ENCODE assay signal across 15 cellular contexts in the genomic region with DNA sequence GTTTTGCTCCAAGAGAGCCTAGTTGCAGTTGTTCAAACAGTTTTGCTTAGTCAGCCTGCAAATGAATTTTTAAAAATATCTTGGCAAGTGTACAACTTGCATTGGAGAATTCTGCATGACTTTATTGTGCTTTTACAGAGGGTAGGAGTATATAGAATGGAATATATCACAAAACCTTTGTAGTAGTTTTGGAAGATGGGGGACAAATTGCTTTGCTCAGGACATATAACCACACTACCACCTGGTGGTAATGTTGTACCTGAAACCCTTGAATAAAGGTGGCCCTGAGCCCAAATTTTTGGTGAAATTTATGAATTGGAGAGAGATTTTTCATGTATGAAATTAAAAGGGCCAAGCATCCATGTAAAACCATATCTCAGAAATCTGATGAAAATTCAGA.
DNase-seq lines count a peak whose midpoint lies in the region; TF ChIP-seq lines count a peak whose summit lies in the region.
"Had no signal": no experiment of that assay in that cellular context is flagged by ENCODE, and none has a peak within 500 bp of the region (broad histone marks: within the 10 kb centered on the region; RNA-seq: fewer than 3 reads in every experiment).

No MANE protein-coding gene starts in this region.

- in situ Hi-C loops in T47D (cut with HindIII; ENCODE audit: low pct_unique_long_range_greater_than_20kb, low sequenced_read_pairs), result no loop called here

- no peaks in the 10 kb centered on the region for H3K27me3 ChIP-seq in kidney epithelial cell (ENCODE audit: control insufficient read depth, insufficient read depth, low read length)
- H3K27me3 ChIP-seq: Peyer's patch, spleen, uterus had no signal

- no peaks in the 10 kb centered on the region for H3K36me3 ChIP-seq in kidney epithelial cell (ENCODE audit: control insufficient read depth, insufficient read depth, low read length)
- H3K36me3 ChIP-seq: Peyer's patch, spleen, uterus had no signal

- H3K4me3 ChIP-seq in AG10803 (ENCODE audit: low read length), result no peak overlapping the region
- H3K4me3 ChIP-seq in HFF-Myc (replicated peaks; ENCODE audit: low read depth, low read length), result no peak overlapping the region
- no peak overlapping the region for H3K4me3 ChIP-seq in kidney epithelial cell (ENCODE audit: low read depth, low read length)
- H3K4me3 ChIP-seq: Peyer's patch, spleen, uterus had no signal

- 0 out of 2 replicates have a peak, but pooled peaks have one; percentile 13 for TF ChIP-seq CTCF in AG10803 (conservative IDR thresholded peaks at IDR 0.05; ENCODE audit: low read length)
- peak; percentile 7 for TF ChIP-seq CTCF in HFF-Myc (IDR thresholded peaks at IDR 0.05; ENCODE audit: low read depth, low read length, missing control alignments)
- TF ChIP-seq CTCF in kidney epithelial cell (IDR thresholded peaks at IDR 0.05; ENCODE audit: insufficient read depth, low read length, poor library complexity, severe bottlenecking), result peak; percentile 7
- no peak for TF ChIP-seq CTCF in GM10266 (IDR thresholded peaks at IDR 0.05; ENCODE audit: control insufficient read depth, insufficient read depth, low read depth, missing control alignments)

- DNase-seq in AG10803 (ENCODE audit: low read depth), result peak; percentile 12
- DNase-seq in HFF-Myc (ENCODE audit: extremely low read depth, low read depth), result no peak
- DNase-seq in T47D (ENCODE audit: low read depth in 1 of 2, low spot score in 1 of 2), result peak; percentile 25 to 41
- DNase-seq in kidney epithelial cell (ENCODE audit: low read depth), result no peak
- no peak for DNase-seq in amniotic stem cell (lab: John Stamatoyannopoulos, UW)
- no peak for DNase-seq in stimulated activated CD4-positive, alpha-beta T cell treated with anti-CD3 and anti-CD28 coated beads, Interleukin-1b, Interleukin-23, amount 100 ng/mL, for 48 hours
- no peak for DNase-seq in GM10266 (ENCODE audit: extremely low spot score)
- no peak for DNase-seq in DMS 273 (lab: John Stamatoyannopoulos, UW; ENCODE audit: unreplicated experiment)
- DNase-seq: activated B cell treated with CpG ODN at 0.5 μM for 24 hours; amygdala; CD4-positive, alpha-beta T cell; NCI-H2171 treated with DMSO at 0.1 percent for 48 hours; Peyer's patch; spleen; uterus had no signal

Comparison
In these comparisons a context has a peak if more than half of its experiments do, and no peak if none do; other contexts are left out.
1. DNase-seq: peak in AG10803 (single experiment) and T47D (2 of 2); none in HFF-Myc (single experiment), kidney epithelial cell (single experiment), amniotic stem cell (single experiment), stimulated activated CD4-positive, alpha-beta T cell treated with anti-CD3 and anti-CD28 coated beads, Interleukin-1b, Interleukin-23, amount 100 ng/mL, for 48 hours (single experiment), GM10266 (single experiment) and DMS 273 (single experiment).